Comparison of ENCODE assay signal across 8 cellular contexts in genomic region chr5:157476699-157477408, GRCh38. TPM values are rescaled to one million over a fixed set of nuclear protein-coding genes. Genes with fewer than 3 reads are reported as not detected.
DNase-seq lines count a peak whose midpoint lies in the region; ATAC-seq lines count a peak whose summit lies in the region.

No MANE protein-coding gene starts in this region.

- no peak overlapping the region for H3K4me3 ChIP-seq in trophoblast cell (ENCODE audit: low read depth, low read length)

- H3K4me3 Mint-ChIP-seq in activated CD8-positive, alpha-beta T cell treated with anti-CD3 and anti-CD28 coated beads, Interleukin-2, amount 10 ng/mL, durations not matched to agents 7 days and 5 days, result no peak overlapping the region

- peaks cover 49 to 78% of the 10 kb centered on the region in 2 experiments for H3K36me3 ChIP-seq in trophoblast cell (ENCODE audit: control insufficient read depth in 1 of 2, insufficient read depth in 2 of 2, low read length in 2 of 2)

- no peaks in the 10 kb centered on the region for H3K27me3 ChIP-seq in trophoblast cell (ENCODE audit: insufficient read depth, low read length)

- H3K18ac ChIP-seq in trophoblast cell (ENCODE audit: low read length), result no peak overlapping the region

- no peak overlapping the region for H3K4ac ChIP-seq in trophoblast cell (ENCODE audit: low read depth, low read length)

- peak overlapping the region; percentile 22 for H3K27ac Mint-ChIP-seq in activated CD8-positive, alpha-beta T cell treated with anti-CD3 and anti-CD28 coated beads, Interleukin-2, amount 10 ng/mL, durations not matched to agents 7 days and 5 days

- H2BK120ac ChIP-seq in trophoblast cell (ENCODE audit: insufficient read depth, low read length, poor library complexity), result no peak overlapping the region

- no peak overlapping the region for H3K4me2 ChIP-seq in trophoblast cell (ENCODE audit: low read length)

- no peak overlapping the region for H4K12ac ChIP-seq in trophoblast cell (ENCODE audit: low read depth, low read length)

- no peak overlapping the region for H3K14ac ChIP-seq in trophoblast cell (ENCODE audit: low read length)

- H4K8ac ChIP-seq in trophoblast cell (ENCODE audit: low read depth, low read length), result no peak overlapping the region

- POLR2A ChIA-PET in activated CD8-positive, alpha-beta T cell treated with anti-CD3 and anti-CD28 coated beads, Interleukin-2, amount 10 ng/mL, durations not matched to agents 7 days and 5 days (lab: Charles Lee), result no interaction called here

- no peak overlapping the region for H3K9ac ChIP-seq in trophoblast cell (ENCODE audit: low read length)

- H3K9me3 Mint-ChIP-seq in activated CD8-positive, alpha-beta T cell treated with anti-CD3 and anti-CD28 coated beads, Interleukin-2, amount 10 ng/mL, durations not matched to agents 7 days and 5 days (ENCODE audit: insufficient read depth), result no peaks in the 10 kb centered on the region

- H4K91ac ChIP-seq in trophoblast cell (ENCODE audit: low read depth, low read length), result no peak overlapping the region

- no peak overlapping the region for H2AFZ ChIP-seq in trophoblast cell (ENCODE audit: insufficient read depth, low read length, poor library complexity)

- H2BK12ac ChIP-seq in trophoblast cell (ENCODE audit: low read length), result no peak overlapping the region

- H2BK5ac ChIP-seq in trophoblast cell (ENCODE audit: low read depth, low read length, poor library complexity), result no peak overlapping the region

- no peak overlapping the region for H3K23ac ChIP-seq in trophoblast cell (ENCODE audit: low read length)

- H3K79me1 ChIP-seq in trophoblast cell (ENCODE audit: low read length), result no peaks in the 10 kb centered on the region

- WGBS in trophoblast cell (ENCODE audit: extremely low coverage, insufficient coverage, insufficient read length), result no CpG with 5 or more reads among the region's 8 CpGs

- no peak overlapping the region for H2AK5ac ChIP-seq in trophoblast cell (ENCODE audit: low read length)

- H3K27ac ChIP-seq in trophoblast cell (ENCODE audit: low read depth, low read length), result no peak overlapping the region

- no peaks in the 10 kb centered on the region for H3K79me2 ChIP-seq in trophoblast cell (ENCODE audit: control insufficient read depth, insufficient read depth, low read length, poor library complexity)

- peak; percentile 39 for DNase-seq in NCI-H510A treated with DMSO at 0.1 percent for 48 hours (lab: John Stamatoyannopoulos, UW)
- DNase-seq in NCI-H510A (lab: John Stamatoyannopoulos, UW), result no peak
- DNase-seq in NCI-H2227 (lab: John Stamatoyannopoulos, UW; ENCODE audit: unreplicated experiment), result peak; percentile 78
- peak; percentile 42 for DNase-seq in activated CD8-positive, alpha-beta T cell treated with anti-CD3 and anti-CD28 coated beads, Interleukin-2, amount 10 ng/mL, durations not matched to agents 7 days and 5 days
- DNase-seq in globus pallidus (ENCODE audit: low spot score), result peak; percentile 83
- DNase-seq in trophoblast cell, result peak; percentile 47 to 81

- peaks cover 0 to 5% of the 10 kb centered on the region in 2 experiments for H3K4me1 ChIP-seq in trophoblast cell (ENCODE audit: control insufficient read depth in 1 of 2, insufficient read depth in 2 of 2, low read length in 2 of 2)

- ATAC-seq in HG02642 (IDR thresholded peaks at IDR 0.05; ENCODE audit: poor library complexity, unreplicated experiment), result peak; percentile 59
- peak; percentile 53 for ATAC-seq in activated CD8-positive, alpha-beta T cell treated with anti-CD3 and anti-CD28 coated beads, Interleukin-2, amount 10 ng/mL, durations not matched to agents 7 days and 5 days
- no peak for ATAC-seq in GM19324 (IDR thresholded peaks at IDR 0.05; ENCODE audit: low FRiP score, unreplicated experiment)

- no peaks in the 10 kb centered on the region for H3K27me3 Mint-ChIP-seq in activated CD8-positive, alpha-beta T cell treated with anti-CD3 and anti-CD28 coated beads, Interleukin-2, amount 10 ng/mL, durations not matched to agents 7 days and 5 days (ENCODE audit: low read depth)

- peaks cover 59% of the 10 kb centered on the region for H3K36me3 Mint-ChIP-seq in activated CD8-positive, alpha-beta T cell treated with anti-CD3 and anti-CD28 coated beads, Interleukin-2, amount 10 ng/mL, durations not matched to agents 7 days and 5 days (ENCODE audit: low read depth)

- CTCF ChIA-PET in activated CD8-positive, alpha-beta T cell treated with anti-CD3 and anti-CD28 coated beads, Interleukin-2, amount 10 ng/mL, durations not matched to agents 7 days and 5 days (lab: Charles Lee), result interaction anchor here (0.8 to 4.2 kb wide), 15 partner anchors 9 to 266 kb away, joined by 3 to 23 read pairs (median 3); partner anchors contain the start of genes LSM11 and THG1L

- peaks cover 48% of the 10 kb centered on the region for H3K4me1 Mint-ChIP-seq in activated CD8-positive, alpha-beta T cell treated with anti-CD3 and anti-CD28 coated beads, Interleukin-2, amount 10 ng/mL, durations not matched to agents 7 days and 5 days (ENCODE audit: low read depth)

- H3K9me3 ChIP-seq in trophoblast cell (ENCODE audit: insufficient read depth, low read depth, low read length), result peaks cover 4% of the 10 kb centered on the region

RNA-seq across cellular contexts. Expression of gene NIPAL4, which starts 16.8 kb away (rescaled TPM):
- not detected for total RNA-seq in activated CD8-positive, alpha-beta T cell treated with anti-CD3 and anti-CD28 coated beads, Interleukin-2, amount 10 ng/mL, durations not matched to agents 7 days and 5 days
- polyA plus RNA-seq in trophoblast cell (2013), result 5.7 and 5.9 TPM in 2 replicates
